ENCODE assay signal across 31 cellular contexts in genomic region chr1:247855911-247856310, GRCh38. TPM values are rescaled to one million over a fixed set of nuclear protein-coding genes. Genes with fewer than 3 reads are reported as not detected.
DNase-seq lines count a peak whose midpoint lies in the region; ATAC-seq, FAIRE-seq and TF ChIP-seq lines count a peak whose summit lies in the region.
"Had no signal": no experiment of that assay in that cellular context is flagged by ENCODE, and none has a peak within 500 bp of the region (broad histone marks: within the 10 kb centered on the region; RNA-seq: fewer than 3 reads in every experiment).

No MANE protein-coding gene starts in this region.

- peaks cover 28% of the 10 kb centered on the region for H3K27me3 Mint-ChIP-seq in T-helper 2 cell treated with Interferon-gamma antibody and Interleukin-4, amounts not matched to agents 5 μg/mL and 100 μg/mL, for 36 hours (ENCODE audit: low read depth)
- peaks cover 49% of the 10 kb centered on the region for H3K27me3 Mint-ChIP-seq in CD8-positive, alpha-beta T cell (ENCODE audit: low read depth)
- peaks cover 24 to 32% of the 10 kb centered on the region in 2 donors for H3K27me3 Mint-ChIP-seq in natural killer cell (ENCODE audit: low read depth in 2 of 2)

- no peaks in the 10 kb centered on the region for H3K36me3 ChIP-seq in CD8-positive, alpha-beta T cell (ENCODE audit: insufficient read depth, low read length)
- peaks cover 9% of the 10 kb centered on the region; the same call in 1 of the 3 replicates for H3K36me3 ChIP-seq in K562 (ENCODE audit: control insufficient read depth, insufficient read depth, low read length)
- H3K36me3 ChIP-seq in SJCRH30 = no peaks in the 10 kb centered on the region
- H3K36me3 ChIP-seq: esophagus muscularis mucosa, heart right ventricle, pancreas had no signal

- peak overlapping the region; percentile 94 for H2AFZ ChIP-seq in K562 (ENCODE audit: low read depth, low read length)

- no TSS peak for BruUV-seq in K562 (replicated peaks; lab: Mats Ljungman, UMichigan)

- H3K4me1 ChIP-seq in CD8-positive, alpha-beta T cell (ENCODE audit: insufficient read depth, low read length) = peaks cover 4% of the 10 kb centered on the region
- H3K4me1 ChIP-seq in K562 (replicated peaks in 1 of 2; ENCODE audit: control insufficient read depth in 2 of 2, insufficient read depth in 2 of 2, low read length in 2 of 2) (peaks cover 34 to 42% of the 10 kb centered on the region in 2 experiments), SJCRH30 (no peaks in the 10 kb centered on the region)
- H3K4me1 ChIP-seq: pancreas, testis had no signal

- no peaks in the 10 kb centered on the region for H4K20me1 ChIP-seq in K562 (replicated peaks; ENCODE audit: control insufficient read depth, insufficient read depth, low read length)

- CTCF ChIA-PET in CD8-positive, alpha-beta T cell (lab: Charles Lee) = no interaction called here
- CTCF ChIA-PET in K562 (lab: Yijun Ruan, JAX; ENCODE audit: low intra/inter-chr PET ratio) = no interaction called here

- H3K4me3 Mint-ChIP-seq in T-helper 2 cell treated with Interferon-gamma antibody and Interleukin-4, amounts not matched to agents 5 μg/mL and 100 μg/mL, for 36 hours = peak overlapping the region; percentile 83
- peak overlapping the region; percentile 27 for H3K4me3 Mint-ChIP-seq in CD8-positive, alpha-beta T cell
- H3K4me3 Mint-ChIP-seq in natural killer cell = peak overlapping the region; percentile 89
- H3K4me3 Mint-ChIP-seq: CD4-positive, CD25-positive, alpha-beta regulatory T cell had no signal

- H3K4me3 ChIP-seq in CD8-positive, alpha-beta T cell (ENCODE audit: low read depth, low read length) = no peak overlapping the region
- H3K4me3 ChIP-seq in K562 (no peak overlapping the region), SJCRH30 (no peak overlapping the region)
- H3K4me3 ChIP-seq: heart right ventricle, pancreas had no signal

- no peaks in the 10 kb centered on the region for H3K9me1 ChIP-seq in K562 (ENCODE audit: control insufficient read depth, insufficient read depth, low read length)

- WGBS in K562 (ENCODE audit: insufficient coverage, low coverage, missing lambda C conversion rate) = 36% methylated on average over 4 of the region's 4 CpGs

- no peak for DNase-seq in T-helper 2 cell treated with Interferon-gamma antibody and Interleukin-4, amounts not matched to agents 5 μg/mL and 100 μg/mL, for 36 hours (ENCODE audit: low spot score)
- DNase-seq in T-helper 2 cell (no peak), K562 (ENCODE audit: extremely low read depth in 1 of 4, low spot score in 3 of 4) (peak in 1 of 4 experiments; percentile 16), natural killer cell (no peak), AG08396 (ENCODE audit: low spot score) (no peak), UCSD-AML1 (lab: John Stamatoyannopoulos, UW; ENCODE audit: unreplicated experiment) (no peak), SJCRH30 (no peak)
- DNase-seq in CD8-positive, alpha-beta T cell = no peak
- DNase-seq: activated CD4-positive, alpha-beta T cell treated with anti-CD3 and anti-CD28 coated beads for 48 hours; activated effector memory CD4-positive, alpha-beta T cell treated with Interleukin-2 at 50 U/mL for 16 hours; CD4-positive, CD25-positive, alpha-beta regulatory T cell; central memory CD4-positive, alpha-beta T cell; foreskin fibroblast; GOT3; heart right ventricle; kidney; left ventricle myocardium superior; NCI-H1048; NCI-H1694; pancreas; retina; Right ventricle myocardium superior; stimulated activated naive CD4-positive, alpha-beta T cell; testis had no signal

- H3K36me3 Mint-ChIP-seq in T-helper 2 cell treated with Interferon-gamma antibody and Interleukin-4, amounts not matched to agents 5 μg/mL and 100 μg/mL, for 36 hours (ENCODE audit: low read depth) = no peaks in the 10 kb centered on the region
- H3K36me3 Mint-ChIP-seq in CD8-positive, alpha-beta T cell = no peaks in the 10 kb centered on the region
- H3K36me3 Mint-ChIP-seq in natural killer cell = no peaks in the 10 kb centered on the region
- H3K36me3 Mint-ChIP-seq: CD4-positive, CD25-positive, alpha-beta regulatory T cell had no signal

- H3K4me2 ChIP-seq in K562 (ENCODE audit: insufficient read depth, low read length) = peak overlapping the region; percentile 73; the same call in 1 of the 2 replicates

- no peak for TF ChIP-seq CTCF in CD8-positive, alpha-beta T cell (IDR thresholded peaks at IDR 0.05)
- TF ChIP-seq CTCF in K562 (IDR thresholded peaks at IDR 0.05 in 2 of 3, conservative IDR thresholded peaks at IDR 0.05 in 1 of 3; ENCODE audit: insufficient read depth in 2 of 3, low read depth in 1 of 3, low read length in 3 of 3) (no peak), natural killer cell (IDR thresholded peaks at IDR 0.05) (no peak)

- TF ChIP-seq EP300 in K562 (IDR thresholded peaks at IDR 0.05; ENCODE audit: low read length) = no peak

- no peak for FAIRE-seq in K562 (lab: Jason Lieb, UNC)
- FAIRE-seq: kidney, pancreas, urothelium cell line had no signal

- no peaks in the 10 kb centered on the region for H3K9me3 ChIP-seq in CD8-positive, alpha-beta T cell (ENCODE audit: low read length)
- peaks cover 3% of the 10 kb centered on the region; the same call in 1 of the 2 replicates for H3K9me3 ChIP-seq in K562 (replicated peaks; ENCODE audit: control insufficient read depth, insufficient read depth, low read depth, low read length)
- no peaks in the 10 kb centered on the region for H3K9me3 ChIP-seq in SJCRH30 (replicated peaks)
- H3K9me3 ChIP-seq: esophagus muscularis mucosa, heart right ventricle, pancreas, testis had no signal

- POLR2A ChIA-PET in CD8-positive, alpha-beta T cell (lab: Charles Lee) = no interaction called here
- POLR2A ChIA-PET in K562 (lab: Yijun Ruan, JAX) = interaction anchor here (1.0 to 1.3 kb wide), 2 partner anchors 12 to 523 kb away, joined by 3 to 5 read pairs; no protein-coding TSS in a partner anchor

- no peak for TF ChIP-seq POLR2A in K562 (conservative IDR thresholded peaks at IDR 0.05)

- no peaks in the 10 kb centered on the region for H3K9me3 Mint-ChIP-seq in T-helper 2 cell treated with Interferon-gamma antibody and Interleukin-4, amounts not matched to agents 5 μg/mL and 100 μg/mL, for 36 hours
- H3K9me3 Mint-ChIP-seq in CD8-positive, alpha-beta T cell = no peaks in the 10 kb centered on the region
- H3K9me3 Mint-ChIP-seq in natural killer cell = peaks cover 0 to 2% of the 10 kb centered on the region in 2 donors
- H3K9me3 Mint-ChIP-seq: dendritic cell treated with granulocyte-macrophage colony-stimulating factor and Interleukin-4, amounts not matched to agents 40 ng/mL and 50 ng/mL, for 4 days had no signal

- no peak for ATAC-seq in CD8-positive, alpha-beta T cell
- ATAC-seq in K562 (no peak), natural killer cell (no peak)
- ATAC-seq: heart right ventricle, left ventricle myocardium superior, Panc1, pancreas had no signal

- H3K9ac ChIP-seq in K562 (ENCODE audit: insufficient read depth in 1 of 2, low read depth in 2 of 2, low read length in 2 of 2) = peak overlapping the region in 1 of 2 experiments; percentile 72; a peak in 1 of 4 replicates

- no peak for TF ChIP-seq RAD21 in K562 (CRISPR knock-in tag; conservative IDR thresholded peaks at IDR 0.05 in 1 of 2, IDR thresholded peaks at IDR 0.05 in 1 of 2)

- peaks cover 33% of the 10 kb centered on the region for H3K79me2 ChIP-seq in K562 (ENCODE audit: control insufficient read depth, insufficient read depth, low read length)

- intact Hi-C loops in CD8-positive, alpha-beta T cell (cut with DNase I, micrococcal nuclease) = no loop called here
- intact Hi-C loops in K562 (cut with micrococcal nuclease) = loop anchor here (2.0 to 10.0 kb wide), 3 partner anchors 23 to 971 kb away; partner anchors contain the start of gene SH3BP5L
- intact Hi-C loops in natural killer cell (cut with micrococcal nuclease) = no loop called here

- H3K27ac Mint-ChIP-seq in T-helper 2 cell treated with Interferon-gamma antibody and Interleukin-4, amounts not matched to agents 5 μg/mL and 100 μg/mL, for 36 hours = no peak overlapping the region
- H3K27ac Mint-ChIP-seq in CD8-positive, alpha-beta T cell = no peak overlapping the region
- no peak overlapping the region for H3K27ac Mint-ChIP-seq in natural killer cell
- H3K27ac Mint-ChIP-seq: CD4-positive, CD25-positive, alpha-beta regulatory T cell; dendritic cell treated with granulocyte-macrophage colony-stimulating factor and Interleukin-4, amounts not matched to agents 40 ng/mL and 50 ng/mL, for 4 days had no signal

- in situ Hi-C loops in K562 (cut with MboI) = no loop called here

- peaks cover 10% of the 10 kb centered on the region for H3K4me1 Mint-ChIP-seq in T-helper 2 cell treated with Interferon-gamma antibody and Interleukin-4, amounts not matched to agents 5 μg/mL and 100 μg/mL, for 36 hours (ENCODE audit: low read depth)
- peaks cover 11% of the 10 kb centered on the region for H3K4me1 Mint-ChIP-seq in CD8-positive, alpha-beta T cell (ENCODE audit: low read depth)
- H3K4me1 Mint-ChIP-seq in natural killer cell = peaks cover 12 to 13% of the 10 kb centered on the region in 2 donors

- peaks cover 5% of the 10 kb centered on the region for H3K27me3 ChIP-seq in CD8-positive, alpha-beta T cell (ENCODE audit: insufficient read depth, low read length)
- no peaks in the 10 kb centered on the region for H3K27me3 ChIP-seq in K562 (ENCODE audit: control insufficient read depth in 2 of 2, insufficient read depth in 2 of 2, low read length in 2 of 2)
- H3K27me3 ChIP-seq in SJCRH30 = no peaks in the 10 kb centered on the region
- H3K27me3 ChIP-seq: testis had no signal

- no peak overlapping the region for H3K27ac ChIP-seq in CD8-positive, alpha-beta T cell (ENCODE audit: low read depth, low read length)
- H3K27ac ChIP-seq in K562 (ENCODE audit: extremely low read depth, low read depth, low read length) (peak overlapping the region; percentile 88), SJCRH30 (no peak overlapping the region)
- H3K27ac ChIP-seq: 22Rv1, heart right ventricle, pancreas, testis had no signal

RNA-seq across cellular contexts. Expression of gene TRIM58, which starts 1.1 kb away (rescaled TPM):
- not detected for total RNA-seq in CD8-positive, alpha-beta T cell
- 5.0 and 13.8 TPM in 2 replicates for total RNA-seq in K562 (2011; cell fraction: chromatin; rRNA removed; ENCODE audit: low replicate concordance)
- 4.7 and 5.3 TPM in 2 replicates for total RNA-seq in K562 (2011; cell fraction: nucleolus; rRNA removed)
- 7.6 and 15.4 TPM in 2 replicates for total RNA-seq in K562 (2011; cell fraction: nucleoplasm; rRNA removed)
- 9.7 and 10.4 TPM in 2 replicates for total RNA-seq in K562 (2014; rRNA removed)
- total RNA-seq in K562 (2014; rRNA removed; fragmentation: Illumina TruSeq; extraction: Trizol) = 6.6 and 7.2 TPM in 2 replicates
- 7.0 and 7.9 TPM in 2 replicates for total RNA-seq in K562 (2015; rRNA removed; fragmentation: Illumina TruSeq; extraction: Trizol)
- 19.1 and 19.8 TPM in 2 replicates for total RNA-seq in K562 (2021)
- polyA plus RNA-seq in K562 (2011; rRNA removed) = 4.1 and 5.6 TPM in 2 replicates
- polyA plus RNA-seq in K562 (2011; cell fraction: cytosol; rRNA removed) = 2.4 TPM in 2 replicates
- polyA plus RNA-seq in K562 (2011; cell fraction: nucleus; rRNA removed) = 2.1 and 2.8 TPM in 2 replicates
- polyA plus RNA-seq in K562 (2012) = 10.9 and 12.8 TPM in 2 replicates
- 10.6 and 13.8 TPM in 2 replicates for polyA plus RNA-seq in K562 (2014; fragmentation: Illumina TruSeq; extraction: Trizol)
- 1 to 10 TPM; 3.8 to 5.8 TPM for polyA plus RNA-seq in K562 (2014; fragmentation: Nextera tagmentation; extraction: Ambion mirVana)
- 8.7 and 10.4 TPM in 2 replicates for polyA plus RNA-seq in K562 (2014; rRNA removed)
- polyA minus RNA-seq in K562 (2011; rRNA and poly(A)+ RNA removed) = 2.0 and 2.6 TPM in 2 replicates
- 3.4 and 3.8 TPM in 2 replicates for polyA minus RNA-seq in K562 (2011; cell fraction: cytosol; rRNA and poly(A)+ RNA removed)
- 2.0 and 2.1 TPM in 2 replicates for polyA minus RNA-seq in K562 (2011; cell fraction: nucleus; rRNA and poly(A)+ RNA removed)
- 1 to 10 TPM in 2 of 3 donors, under 1 TPM in 1; 0.50 to 3.9 (median 1.9) TPM for total RNA-seq in natural killer cell
- total RNA-seq in SJCRH30 (2014; rRNA removed; shearing (Covaris generic)) = not detected in 2 replicates

RNA-seq across cellular contexts. Expression of gene OR11L1, which starts 14.2 kb away (rescaled TPM):
- not detected for total RNA-seq in CD8-positive, alpha-beta T cell
- not detected in 2 replicates for total RNA-seq in K562 (2011; cell fraction: chromatin; rRNA removed; ENCODE audit: low replicate concordance)
- not detected in 2 replicates for total RNA-seq in K562 (2011; cell fraction: nucleolus; rRNA removed)
- not detected in 2 replicates for total RNA-seq in K562 (2011; cell fraction: nucleoplasm; rRNA removed)
- total RNA-seq in K562 (2014; rRNA removed) (not detected in 2 replicates), K562 (2014; rRNA removed; fragmentation: Illumina TruSeq; extraction: Trizol) (not detected in 2 replicates), K562 (2015; rRNA removed; fragmentation: Illumina TruSeq; extraction: Trizol) (not detected in 2 replicates), K562 (2021) (not detected in 2 replicates), natural killer cell (not detected)
- polyA plus RNA-seq in K562 (2011; rRNA removed) (not detected in 2 replicates), K562 (2014; fragmentation: Illumina TruSeq; extraction: Trizol) (not detected in 2 replicates), K562 (2014; fragmentation: Nextera tagmentation; extraction: Ambion mirVana) (not detected), K562 (2014; rRNA removed) (not detected in 2 replicates)
- not detected in 2 replicates for polyA plus RNA-seq in K562 (2011; cell fraction: cytosol; rRNA removed)
- polyA plus RNA-seq in K562 (2011; cell fraction: nucleus; rRNA removed) = not detected in 2 replicates
- not detected in 2 replicates for polyA plus RNA-seq in K562 (2012)
- polyA minus RNA-seq in K562 (2011; rRNA and poly(A)+ RNA removed) = not detected in 2 replicates
- not detected in 2 replicates for polyA minus RNA-seq in K562 (2011; cell fraction: cytosol; rRNA and poly(A)+ RNA removed)
- not detected in 2 replicates for polyA minus RNA-seq in K562 (2011; cell fraction: nucleus; rRNA and poly(A)+ RNA removed)
- total RNA-seq in SJCRH30 (2014; rRNA removed; shearing (Covaris generic)) = not detected in 2 replicates
- total RNA-seq: CD4-positive, CD25-positive, alpha-beta regulatory T cell; esophagus muscularis mucosa; heart right ventricle; HT1080; kidney; left ventricle myocardium superior; pancreas; Right ventricle myocardium superior; skeletal muscle tissue; testis had no signal
- polyA plus RNA-seq: CD4-positive, CD25-positive, alpha-beta regulatory T cell; heart right ventricle; pancreas had no signal

RNA-seq across cellular contexts. Expression of gene OR14A16, which starts 32.0 kb away (rescaled TPM):
- not detected for total RNA-seq in CD8-positive, alpha-beta T cell
- not detected in 2 replicates for total RNA-seq in K562 (2011; cell fraction: chromatin; rRNA removed; ENCODE audit: low replicate concordance)
- not detected in 2 replicates for total RNA-seq in K562 (2011; cell fraction: nucleolus; rRNA removed)
- not detected in 2 replicates for total RNA-seq in K562 (2011; cell fraction: nucleoplasm; rRNA removed)
- total RNA-seq in K562 (2014; rRNA removed) (not detected in 2 replicates), K562 (2014; rRNA removed; fragmentation: Illumina TruSeq; extraction: Trizol) (not detected in 2 replicates), K562 (2015; rRNA removed; fragmentation: Illumina TruSeq; extraction: Trizol) (not detected in 2 replicates), K562 (2021) (not detected in 2 replicates), natural killer cell (not detected)
- polyA plus RNA-seq in K562 (2011; rRNA removed) (not detected in 2 replicates), K562 (2014; fragmentation: Illumina TruSeq; extraction: Trizol) (not detected in 2 replicates), K562 (2014; fragmentation: Nextera tagmentation; extraction: Ambion mirVana) (not detected), K562 (2014; rRNA removed) (not detected in 2 replicates)
- polyA plus RNA-seq in K562 (2011; cell fraction: cytosol; rRNA removed) = not detected in 2 replicates
- polyA plus RNA-seq in K562 (2011; cell fraction: nucleus; rRNA removed) = not detected in 2 replicates
- not detected in 2 replicates for polyA plus RNA-seq in K562 (2012)
- not detected in 2 replicates for polyA minus RNA-seq in K562 (2011; rRNA and poly(A)+ RNA removed)
- polyA minus RNA-seq in K562 (2011; cell fraction: cytosol; rRNA and poly(A)+ RNA removed) = not detected in 2 replicates
- polyA minus RNA-seq in K562 (2011; cell fraction: nucleus; rRNA and poly(A)+ RNA removed) = not detected in 2 replicates
- not detected in 2 replicates for total RNA-seq in SJCRH30 (2014; rRNA removed; shearing (Covaris generic))
- total RNA-seq: CD4-positive, CD25-positive, alpha-beta regulatory T cell; esophagus muscularis mucosa; heart right ventricle; HT1080; kidney; left ventricle myocardium superior; pancreas; Right ventricle myocardium superior; skeletal muscle tissue had no signal
- polyA plus RNA-seq: CD4-positive, CD25-positive, alpha-beta regulatory T cell; heart right ventricle; pancreas had no signal

RNA-seq across cellular contexts. Expression of gene OR2W3, which starts 39.5 kb away (rescaled TPM):
- not detected for total RNA-seq in CD8-positive, alpha-beta T cell
- total RNA-seq in K562 (2011; cell fraction: chromatin; rRNA removed; ENCODE audit: low replicate concordance) = 8.7 and 12.2 TPM in 2 replicates
- 8.9 and 11.8 TPM in 2 replicates for total RNA-seq in K562 (2011; cell fraction: nucleolus; rRNA removed)
- 8.7 and 10.5 TPM in 2 replicates for total RNA-seq in K562 (2011; cell fraction: nucleoplasm; rRNA removed)
- 4.0 and 4.3 TPM in 2 replicates for total RNA-seq in K562 (2014; rRNA removed)
- 2.3 and 3.3 TPM in 2 replicates for total RNA-seq in K562 (2014; rRNA removed; fragmentation: Illumina TruSeq; extraction: Trizol)
- total RNA-seq in K562 (2015; rRNA removed; fragmentation: Illumina TruSeq; extraction: Trizol) = 4.2 and 4.3 TPM in 2 replicates
- total RNA-seq in K562 (2021) = 5.5 and 7.6 TPM in 2 replicates
- polyA plus RNA-seq in K562 (2011; rRNA removed) = 3.3 and 3.7 TPM in 2 replicates
- polyA plus RNA-seq in K562 (2011; cell fraction: cytosol; rRNA removed) = 4.4 and 9.6 TPM in 2 replicates
- 2.9 and 5.7 TPM in 2 replicates for polyA plus RNA-seq in K562 (2011; cell fraction: nucleus; rRNA removed)
- 3.9 and 6.0 TPM in 2 replicates for polyA plus RNA-seq in K562 (2012)
- polyA plus RNA-seq in K562 (2014; fragmentation: Illumina TruSeq; extraction: Trizol) = 4.8 and 6.1 TPM in 2 replicates
- under 1 TPM; 0.67 to 0.70 TPM for polyA plus RNA-seq in K562 (2014; fragmentation: Nextera tagmentation; extraction: Ambion mirVana)
- 3.1 and 3.7 TPM in 2 replicates for polyA plus RNA-seq in K562 (2014; rRNA removed)
- 1.3 and 2.4 TPM in 2 replicates for polyA minus RNA-seq in K562 (2011; rRNA and poly(A)+ RNA removed)
- polyA minus RNA-seq in K562 (2011; cell fraction: cytosol; rRNA and poly(A)+ RNA removed) = 2.9 and 3.4 TPM in 2 replicates
- 3.4 and 4.0 TPM in 2 replicates for polyA minus RNA-seq in K562 (2011; cell fraction: nucleus; rRNA and poly(A)+ RNA removed)
- total RNA-seq in natural killer cell = 1 to 10 TPM in 1 of 3 donors, under 1 TPM in 2; 0.41 to 1.0 (median 0.65) TPM
- total RNA-seq in SJCRH30 (2014; rRNA removed; shearing (Covaris generic)) = not detected in 2 replicates
- total RNA-seq: CD4-positive, CD25-positive, alpha-beta regulatory T cell; kidney; left ventricle myocardium superior; Right ventricle myocardium superior had no signal
- polyA plus RNA-seq: CD4-positive, CD25-positive, alpha-beta regulatory T cell had no signal

Comparison
In these comparisons a context has a peak if more than half of its experiments do, and no peak if none do; other contexts are left out.
1. H3K4me3 Mint-ChIP-seq: peak in every context shown above with its lines; median percentile 89 in natural killer cell; 83 in T-helper 2 cell treated with Interferon-gamma antibody and Interleukin-4, amounts not matched to agents 5 μg/mL and 100 μg/mL, for 36 hours; 27 in CD8-positive, alpha-beta T cell.